Comparison of ENCODE assay signal across 16 cellular contexts in genomic region chr4:158042591-158043030, GRCh38.
DNase-seq lines count a peak whose midpoint lies in the region; ATAC-seq and TF ChIP-seq lines count a peak whose summit lies in the region.
"Had no signal": no experiment of that assay in that cellular context is flagged by ENCODE, and none has a peak within 500 bp of the region (broad histone marks: within the 10 kb centered on the region; RNA-seq: fewer than 3 reads in every experiment).

No MANE protein-coding gene starts in this region.

- no peaks in the 10 kb centered on the region for H3K79me2 ChIP-seq in ACC112 (ENCODE audit: control insufficient read depth, insufficient read depth, low read length, unreplicated experiment)
- H3K79me2 ChIP-seq in hepatocyte: no peaks in the 10 kb centered on the region

- H3K4me3 ChIP-seq in ACC112 (ENCODE audit: low read depth, low read length) (peak overlapping the region; percentile 27; the same call in 1 of the 2 replicates), astrocyte of the spinal cord (ENCODE audit: low read depth, low read length) (no peak overlapping the region), hepatocyte (no peak overlapping the region), gastroesophageal sphincter (no peak overlapping the region)
- H3K4me3 ChIP-seq: suprapubic skin had no signal

- H3K27me3 Mint-ChIP-seq in HFFc6 (ENCODE audit: insufficient read depth): peaks cover 3% of the 10 kb centered on the region; the same call in 1 of the 2 replicates
- H3K27me3 Mint-ChIP-seq: activated CD8-positive, alpha-beta memory T cell treated with anti-CD3 and anti-CD28 coated beads, Interleukin-2, amount 10 ng/mL, durations not matched to agents 7 days and 5 days; progenitor cell of endocrine pancreas had no signal

- 0 out of 2 replicates have a peak overlapping the region, but pooled peaks have one; percentile 4 for H3K4me3 Mint-ChIP-seq in HFFc6
- no peak overlapping the region for H3K4me3 Mint-ChIP-seq in stimulated activated effector memory CD8-positive, alpha-beta T cell treated with anti-CD3 and anti-CD28 coated beads, Interleukin-12 subunit alpha, Interleukin-12 subunit beta, amount 100 ng/mL, for 72 hours
- H3K4me3 Mint-ChIP-seq: activated CD8-positive, alpha-beta memory T cell treated with anti-CD3 and anti-CD28 coated beads, Interleukin-2, amount 10 ng/mL, durations not matched to agents 7 days and 5 days; endodermal cell; T-helper 1 cell treated with Interleukin-12 subunit alpha and Interleukin-12 subunit beta and Interleukin-4 antibody, amounts not matched to agents 30 μg/mL and 1 μg/mL, for 36 hours had no signal

- H3K36me3 Mint-ChIP-seq in HFFc6 (ENCODE audit: low read depth): no peaks in the 10 kb centered on the region; the same call in 1 of the 2 replicates
- H3K36me3 Mint-ChIP-seq in stimulated activated effector memory CD8-positive, alpha-beta T cell treated with anti-CD3 and anti-CD28 coated beads, Interleukin-12 subunit alpha, Interleukin-12 subunit beta, amount 100 ng/mL, for 72 hours: no peaks in the 10 kb centered on the region
- H3K36me3 Mint-ChIP-seq: activated CD8-positive, alpha-beta memory T cell treated with anti-CD3 and anti-CD28 coated beads, Interleukin-2, amount 10 ng/mL, durations not matched to agents 7 days and 5 days had no signal

- H3K9me2 ChIP-seq in hepatocyte (replicated peaks; ENCODE audit: insufficient read depth): no peaks in the 10 kb centered on the region

- peaks cover 24% of the 10 kb centered on the region for H3K4me1 Mint-ChIP-seq in HFFc6 (ENCODE audit: low read depth)
- no peaks in the 10 kb centered on the region for H3K4me1 Mint-ChIP-seq in stimulated activated effector memory CD8-positive, alpha-beta T cell treated with anti-CD3 and anti-CD28 coated beads, Interleukin-12 subunit alpha, Interleukin-12 subunit beta, amount 100 ng/mL, for 72 hours
- H3K4me1 Mint-ChIP-seq: activated CD8-positive, alpha-beta memory T cell treated with anti-CD3 and anti-CD28 coated beads, Interleukin-2, amount 10 ng/mL, durations not matched to agents 7 days and 5 days had no signal

- peaks cover 17% of the 10 kb centered on the region for H3K4me1 ChIP-seq in ACC112 (ENCODE audit: control insufficient read depth, insufficient read depth, low read length, unreplicated experiment)
- no peaks in the 10 kb centered on the region for H3K4me1 ChIP-seq in hepatocyte (ENCODE audit: insufficient read depth)
- no peaks in the 10 kb centered on the region for H3K4me1 ChIP-seq in gastroesophageal sphincter

- peak; percentile 85 for DNase-seq in HFFc6
- peak; percentile 49 for DNase-seq in astrocyte of the spinal cord (ENCODE audit: low read depth, low spot score)
- no peak for DNase-seq in hepatocyte (ENCODE audit: low spot score)
- DNase-seq in NCI-H446 treated with DMSO at 0.1 percent for 48 hours (lab: John Stamatoyannopoulos, UW): no peak
- no peak for DNase-seq in stimulated activated effector memory CD8-positive, alpha-beta T cell treated with anti-CD3 and anti-CD28 coated beads, Interleukin-12 subunit alpha, Interleukin-12 subunit beta, amount 100 ng/mL, for 72 hours (ENCODE audit: low spot score in 2 of 2)
- DNase-seq: ACHN; activated CD8-positive, alpha-beta memory T cell treated with anti-CD3 and anti-CD28 coated beads, Interleukin-2, amount 10 ng/mL, durations not matched to agents 7 days and 5 days; activated naive CD4-positive, alpha-beta T cell; endodermal cell had no signal

- H3K9me3 ChIP-seq in hepatocyte (ENCODE audit: low read depth): peaks cover 3% of the 10 kb centered on the region
- peaks cover 0 to 18% (median 0%) of the 10 kb centered on the region in 3 donors for H3K9me3 ChIP-seq in gastroesophageal sphincter
- H3K9me3 ChIP-seq: suprapubic skin had no signal

- H2AFZ ChIP-seq in ACC112 (ENCODE audit: low read length, unreplicated experiment) (no peak overlapping the region), hepatocyte (no peak overlapping the region)

- H3K9me3 Mint-ChIP-seq in HFFc6: peaks cover 6% of the 10 kb centered on the region
- H3K9me3 Mint-ChIP-seq in stimulated activated effector memory CD8-positive, alpha-beta T cell treated with anti-CD3 and anti-CD28 coated beads, Interleukin-12 subunit alpha, Interleukin-12 subunit beta, amount 100 ng/mL, for 72 hours: peaks cover 7% of the 10 kb centered on the region

- H3K27me3 ChIP-seq in ACC112 (ENCODE audit: insufficient read depth, low read length): no peaks in the 10 kb centered on the region
- no peaks in the 10 kb centered on the region for H3K27me3 ChIP-seq in hepatocyte
- H3K27me3 ChIP-seq in gastroesophageal sphincter: no peaks in the 10 kb centered on the region
- H3K27me3 ChIP-seq: suprapubic skin had no signal

- in situ Hi-C loops in astrocyte of the spinal cord (cut with HindIII; ENCODE audit: low sequenced_read_pairs): no loop called here

- peak overlapping the region; percentile 54 for H3K27ac ChIP-seq in ACC112 (ENCODE audit: low read depth, low read length)
- no peak overlapping the region for H3K27ac ChIP-seq in hepatocyte
- H3K27ac ChIP-seq in gastroesophageal sphincter: no peak overlapping the region
- H3K27ac ChIP-seq: suprapubic skin had no signal

- no peak for TF ChIP-seq POLR2A in gastroesophageal sphincter (IDR thresholded peaks at IDR 0.05)

- H4K20me1 ChIP-seq in hepatocyte (ENCODE audit: insufficient read depth, poor library complexity, severe bottlenecking): no peaks in the 10 kb centered on the region

- TF ChIP-seq EP300 in gastroesophageal sphincter (IDR thresholded peaks at IDR 0.05): no peak

- TF ChIP-seq CTCF in HFFc6 (IDR thresholded peaks at IDR 0.05) (no peak), astrocyte of the spinal cord (IDR thresholded peaks at IDR 0.05; ENCODE audit: low read depth, low read length) (no peak), hepatocyte (IDR thresholded peaks at IDR 0.05; ENCODE audit: poor library complexity) (no peak), gastroesophageal sphincter (IDR thresholded peaks at IDR 0.05) (no peak)

- H3K36me3 ChIP-seq in ACC112 (ENCODE audit: insufficient read depth, low read length): peaks cover 13% of the 10 kb centered on the region; the same call in 1 of the 2 replicates
- H3K36me3 ChIP-seq in hepatocyte (replicated peaks; ENCODE audit: insufficient read depth, low read depth): no peaks in the 10 kb centered on the region
- H3K36me3 ChIP-seq in gastroesophageal sphincter: no peaks in the 10 kb centered on the region
- H3K36me3 ChIP-seq: suprapubic skin had no signal

- peak overlapping the region; percentile 18; the same call in 1 of the 2 replicates for H3K27ac Mint-ChIP-seq in HFFc6
- no peak overlapping the region for H3K27ac Mint-ChIP-seq in stimulated activated effector memory CD8-positive, alpha-beta T cell treated with anti-CD3 and anti-CD28 coated beads, Interleukin-12 subunit alpha, Interleukin-12 subunit beta, amount 100 ng/mL, for 72 hours
- H3K27ac Mint-ChIP-seq: activated CD8-positive, alpha-beta memory T cell treated with anti-CD3 and anti-CD28 coated beads, Interleukin-2, amount 10 ng/mL, durations not matched to agents 7 days and 5 days; endodermal cell; progenitor cell of endocrine pancreas; T-helper 1 cell treated with Interleukin-12 subunit alpha and Interleukin-12 subunit beta and Interleukin-4 antibody, amounts not matched to agents 30 μg/mL and 1 μg/mL, for 36 hours had no signal

- no peak for ATAC-seq in GM18502 (IDR thresholded peaks at IDR 0.05; ENCODE audit: poor library complexity, unreplicated experiment)
- no peak for ATAC-seq in gastroesophageal sphincter
- no peak for ATAC-seq in stimulated activated effector memory CD8-positive, alpha-beta T cell treated with anti-CD3 and anti-CD28 coated beads, Interleukin-12 subunit alpha, Interleukin-12 subunit beta, amount 100 ng/mL, for 72 hours
- ATAC-seq: activated CD4-positive, CD25-positive, alpha-beta regulatory T cell treated with anti-CD3 and anti-CD28 coated beads, Interleukin-2, amount 50 U/mL, for 24 hours; activated CD8-positive, alpha-beta memory T cell treated with anti-CD3 and anti-CD28 coated beads, Interleukin-2, amount 10 ng/mL, durations not matched to agents 7 days and 5 days had no signal

- H3K4me2 ChIP-seq in hepatocyte: peak overlapping the region; percentile 34

Comparison
In these comparisons a context has a peak if more than half of its experiments do, and no peak if none do; other contexts are left out.
1. DNase-seq: peak in HFFc6 (single experiment) and astrocyte of the spinal cord (single experiment); none in hepatocyte (single experiment), NCI-H446 treated with DMSO at 0.1 percent for 48 hours (single experiment) and stimulated activated effector memory CD8-positive, alpha-beta T cell treated with anti-CD3 and anti-CD28 coated beads, Interleukin-12 subunit alpha, Interleukin-12 subunit beta, amount 100 ng/mL, for 72 hours (0 of 2).